In the genomic region with DNA sequence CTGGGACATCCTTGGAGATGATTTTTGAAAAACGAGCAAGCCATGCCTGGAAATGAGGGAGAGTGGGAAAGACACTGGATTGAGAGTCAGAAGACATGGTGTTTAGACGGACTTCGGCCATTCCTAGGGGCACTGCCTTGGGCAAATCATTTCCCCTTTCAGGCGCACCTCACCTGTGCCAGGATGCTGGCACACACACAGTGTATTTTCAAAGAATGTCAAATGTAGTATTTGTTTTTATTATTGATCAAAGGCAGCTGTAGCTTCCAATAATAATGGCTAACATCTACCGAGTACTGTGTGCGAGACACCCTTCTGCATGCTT, we compare ENCODE assay signal across 19 cellular contexts.
DNase-seq lines count a peak whose midpoint lies in the region; ATAC-seq, FAIRE-seq and TF ChIP-seq lines count a peak whose summit lies in the region.
"Had no signal": no experiment of that assay in that cellular context is flagged by ENCODE, and none has a peak within 500 bp of the region (broad histone marks: within the 10 kb centered on the region; RNA-seq: fewer than 3 reads in every experiment).

No MANE protein-coding gene starts in this region.

- CTCF ChIA-PET in AG04450 (lab: Charles Lee) (interaction anchor here (0.6 to 2.6 kb wide), 9 partner anchors 9 to 535 kb away, joined by 3 to 20 read pairs (median 3); no protein-coding TSS in a partner anchor), Calu3 (lab: Charles Lee) (no interaction called here)
- CTCF ChIA-PET in CD4-positive, alpha-beta memory T cell (lab: Charles Lee; ENCODE audit: partially characterized antibody), result no interaction called here

- FAIRE-seq in astrocyte (lab: Jason Lieb, UNC), result no peak
- no peak for FAIRE-seq in pancreas (lab: Jason Lieb, UNC)
- FAIRE-seq: keratinocyte had no signal

- H3K79me2 ChIP-seq in astrocyte (ENCODE audit: insufficient read depth, low read length), result no peaks in the 10 kb centered on the region

- H3K4me2 ChIP-seq in astrocyte (ENCODE audit: low read length), result peak overlapping the region; percentile 30
- H3K4me2 ChIP-seq: KMS-11 had no signal

- H3K4me3 ChIP-seq in AG04450 (ENCODE audit: low read depth, low read length), result peak overlapping the region; percentile 41
- no peak overlapping the region for H3K4me3 ChIP-seq in CD4-positive, alpha-beta memory T cell (ENCODE audit: low read length in 2 of 2)
- no peak overlapping the region for H3K4me3 ChIP-seq in astrocyte (ENCODE audit: insufficient read depth, low read depth, low read length)
- peak overlapping the region in 1 of 4 donors; percentile 49 for H3K4me3 ChIP-seq in pancreas

- no TSS peak for BruUV-seq in Calu3 (replicated peaks; lab: Mats Ljungman, UMichigan)

- H3K36me3 ChIP-seq in CD4-positive, alpha-beta memory T cell (ENCODE audit: insufficient read depth, low read length), result no peaks in the 10 kb centered on the region
- H3K36me3 ChIP-seq in astrocyte (ENCODE audit: insufficient read depth, low read length), result no peaks in the 10 kb centered on the region
- H3K36me3 ChIP-seq in pancreas, result no peaks in the 10 kb centered on the region
- H3K36me3 ChIP-seq: esophagus muscularis mucosa, tibial nerve had no signal

- no peak overlapping the region for H2AFZ ChIP-seq in astrocyte (ENCODE audit: low read depth, low read length)

- H3K4me1 Mint-ChIP-seq in CD4-positive, alpha-beta memory T cell, result peaks cover 0 to 6% (median 3%) of the 10 kb centered on the region in 4 donors
- H3K4me1 Mint-ChIP-seq in astrocyte (ENCODE audit: low read depth, unreplicated experiment), result no peaks in the 10 kb centered on the region
- peaks cover 0 to 8% (median 4%) of the 10 kb centered on the region in 4 donors for H3K4me1 Mint-ChIP-seq in naive thymus-derived CD8-positive, alpha-beta T cell
- no peaks in the 10 kb centered on the region for H3K4me1 Mint-ChIP-seq in Calu3 (ENCODE audit: low read depth, unreplicated experiment)
- H3K4me1 Mint-ChIP-seq: activated B cell treated with CpG ODN at 0.5 μM for 24 hours had no signal

- H4K20me1 ChIP-seq in astrocyte (ENCODE audit: insufficient read depth, low read length), result no peaks in the 10 kb centered on the region

- POLR2A ChIA-PET in AG04450 (lab: Yijun Ruan, JAX), result no interaction called here
- POLR2A ChIA-PET in CD4-positive, alpha-beta memory T cell (lab: Charles Lee; ENCODE audit: partially characterized antibody), result no interaction called here
- POLR2A ChIA-PET in naive thymus-derived CD8-positive, alpha-beta T cell (lab: Charles Lee), result no interaction called here

- TF ChIP-seq CTCF in AG04450 (IDR thresholded peaks at IDR 0.05; ENCODE audit: low read depth, low read length), result no peak
- TF ChIP-seq CTCF in astrocyte (IDR thresholded peaks at IDR 0.05; ENCODE audit: insufficient read depth, low read depth, low read length), result no peak
- no peak for TF ChIP-seq CTCF in Calu3 (IDR thresholded peaks at IDR 0.05; ENCODE audit: unreplicated experiment)
- TF ChIP-seq CTCF in pancreas (IDR thresholded peaks at IDR 0.05), result no peak

- no peaks in the 10 kb centered on the region for H3K4me1 ChIP-seq in CD4-positive, alpha-beta memory T cell (ENCODE audit: insufficient read depth, low read length)
- H3K4me1 ChIP-seq in astrocyte (ENCODE audit: insufficient read depth, low read length) (no peaks in the 10 kb centered on the region), pancreas (peaks cover 0 to 5% (median 0%) of the 10 kb centered on the region in 3 donors)

- DNase-seq in AG04450 (ENCODE audit: low read depth, low spot score) (no peak), astrocyte (ENCODE audit: low read depth) (no peak), NCI-H446 treated with DMSO at 0.1 percent for 48 hours (lab: John Stamatoyannopoulos, UW) (no peak), Calu3 (no peak), pancreas (no peak)
- DNase-seq in CD4-positive, alpha-beta memory T cell, result no peak
- no peak for DNase-seq in naive thymus-derived CD8-positive, alpha-beta T cell
- DNase-seq: activated B cell treated with CpG ODN at 0.5 μM for 24 hours, DMS79 treated with DMSO at 0.1 percent for 48 hours, NCI-H1105 treated with DMSO at 0.1 percent for 48 hours, NCI-H82, RPMI8226 had no signal

- ATAC-seq in naive thymus-derived CD8-positive, alpha-beta T cell, result no peak
- ATAC-seq in pancreas, result no peak

- 36 to 54% methylated on average over 6 of the region's 6 CpGs for WGBS in pancreas, 2 donors

- no peak overlapping the region for H3K27ac ChIP-seq in AG04450 (ENCODE audit: low read depth, low read length)
- H3K27ac ChIP-seq in CD4-positive, alpha-beta memory T cell (ENCODE audit: low read depth, low read length), result no peak overlapping the region
- H3K27ac ChIP-seq in astrocyte (ENCODE audit: low read depth, low read length), result no peak overlapping the region
- H3K27ac ChIP-seq in pancreas, result no peak overlapping the region
- H3K27ac ChIP-seq: esophagus muscularis mucosa, HL-60, KMS-11, skin epidermis, tibial nerve had no signal

- H3K9me3 ChIP-seq in AG04450 (ENCODE audit: control insufficient read depth, insufficient read depth, low read length), result peaks cover 24% of the 10 kb centered on the region
- H3K9me3 ChIP-seq in CD4-positive, alpha-beta memory T cell (ENCODE audit: control insufficient read depth in 1 of 2, low read length in 2 of 2), result no peaks in the 10 kb centered on the region
- no peaks in the 10 kb centered on the region for H3K9me3 ChIP-seq in astrocyte (ENCODE audit: insufficient read depth, low read depth, low read length)
- no peaks in the 10 kb centered on the region for H3K9me3 ChIP-seq in pancreas
- H3K9me3 ChIP-seq: esophagus muscularis mucosa, tibial nerve had no signal

- no peak overlapping the region for H3K9ac ChIP-seq in astrocyte (ENCODE audit: low read length)
- H3K9ac ChIP-seq: KMS-11 had no signal

- H3K4me3 Mint-ChIP-seq in CD4-positive, alpha-beta memory T cell, result peak overlapping the region; percentile 17 to 78 (median 63)
- H3K4me3 Mint-ChIP-seq in astrocyte (ENCODE audit: unreplicated experiment) (peak overlapping the region; percentile 75), Calu3 (ENCODE audit: low read depth, unreplicated experiment) (no peak overlapping the region)
- peak overlapping the region in 6 of 10 donors; percentile 23 to 66 (median 50) for H3K4me3 Mint-ChIP-seq in naive thymus-derived CD8-positive, alpha-beta T cell
- H3K4me3 Mint-ChIP-seq: activated B cell treated with CpG ODN at 0.5 μM for 24 hours had no signal

- H3K27me3 ChIP-seq in AG04450 (ENCODE audit: control insufficient read depth, insufficient read depth, low read length) (no peaks in the 10 kb centered on the region), astrocyte (ENCODE audit: insufficient read depth, low read length) (peaks cover 2% of the 10 kb centered on the region), pancreas (peaks cover 0 to 5% (median 0%) of the 10 kb centered on the region in 4 donors)
- H3K27me3 ChIP-seq in CD4-positive, alpha-beta memory T cell (ENCODE audit: insufficient read depth, low read length), result no peaks in the 10 kb centered on the region

- peaks cover 0 to 13% (median 1%) of the 10 kb centered on the region in 8 donors for H3K9me3 Mint-ChIP-seq in CD4-positive, alpha-beta memory T cell
- H3K9me3 Mint-ChIP-seq in astrocyte (ENCODE audit: unreplicated experiment) (no peaks in the 10 kb centered on the region), Calu3 (ENCODE audit: low read depth, unreplicated experiment) (no peaks in the 10 kb centered on the region)
- H3K9me3 Mint-ChIP-seq in naive thymus-derived CD8-positive, alpha-beta T cell, result no peaks in the 10 kb centered on the region

- H3K36me3 Mint-ChIP-seq in CD4-positive, alpha-beta memory T cell, result no peaks in the 10 kb centered on the region
- H3K36me3 Mint-ChIP-seq in astrocyte (ENCODE audit: low read depth, unreplicated experiment), result no peaks in the 10 kb centered on the region
- peaks cover 0 to 6% (median 0%) of the 10 kb centered on the region in 3 donors for H3K36me3 Mint-ChIP-seq in naive thymus-derived CD8-positive, alpha-beta T cell
- no peaks in the 10 kb centered on the region for H3K36me3 Mint-ChIP-seq in Calu3 (ENCODE audit: insufficient read depth, unreplicated experiment)
- H3K36me3 Mint-ChIP-seq: CD4-positive, CD25-positive, alpha-beta regulatory T cell had no signal

- H3K27me3 Mint-ChIP-seq in CD4-positive, alpha-beta memory T cell, result peaks cover 22 to 27% of the 10 kb centered on the region in 2 donors
- peaks cover 16% of the 10 kb centered on the region for H3K27me3 Mint-ChIP-seq in astrocyte (ENCODE audit: low read depth, unreplicated experiment)
- H3K27me3 Mint-ChIP-seq in naive thymus-derived CD8-positive, alpha-beta T cell, result peaks cover 14 to 53% (median 45%) of the 10 kb centered on the region in 5 donors
- H3K27me3 Mint-ChIP-seq in Calu3 (ENCODE audit: unreplicated experiment), result no peaks in the 10 kb centered on the region

- intact Hi-C loops in CD4-positive, alpha-beta memory T cell (cut with micrococcal nuclease), result no loop called here
- intact Hi-C loops in Calu3 (cut with micrococcal nuclease; ENCODE audit: unreplicated experiment), result no loop called here
- intact Hi-C loops in pancreas (cut with DNase I), result no loop called here

- H3K27ac Mint-ChIP-seq in CD4-positive, alpha-beta memory T cell, result no peak overlapping the region
- H3K27ac Mint-ChIP-seq in astrocyte (ENCODE audit: unreplicated experiment) (no peak overlapping the region), Calu3 (ENCODE audit: unreplicated experiment) (no peak overlapping the region)
- no peak overlapping the region for H3K27ac Mint-ChIP-seq in naive thymus-derived CD8-positive, alpha-beta T cell
- H3K27ac Mint-ChIP-seq: activated B cell treated with CpG ODN at 0.5 μM for 24 hours; CD4-positive, CD25-positive, alpha-beta regulatory T cell had no signal
